Comparison of ENCODE assay signal across 6 cellular contexts in the genomic region with DNA sequence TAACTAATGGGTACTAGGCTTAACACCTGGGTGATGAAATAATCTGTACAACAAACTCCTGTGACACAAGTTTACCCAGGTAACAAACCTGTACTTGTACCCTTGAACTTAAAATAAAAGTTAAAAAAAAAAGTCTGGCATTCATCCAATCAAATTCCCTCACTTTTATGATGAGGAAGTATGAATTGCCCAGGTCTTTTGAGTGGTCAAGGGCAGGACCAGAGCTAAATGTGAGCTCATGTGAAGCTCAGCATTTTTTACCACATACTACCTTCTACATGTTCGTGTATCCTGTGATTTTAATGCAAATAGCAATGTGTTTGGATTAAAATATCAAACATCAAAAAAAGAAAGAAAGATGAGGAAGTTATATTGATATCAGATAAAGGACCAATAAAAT.
DNase-seq lines count a peak whose midpoint lies in the region; ATAC-seq, FAIRE-seq and TF ChIP-seq lines count a peak whose summit lies in the region.
"Not testable (repeated sequence)": the region's sequence is repeated elsewhere in the genome, so short reads cannot be mapped to it uniquely, and the experiment has no call there.

No MANE protein-coding gene starts in this region.

- H3K4me1 ChIP-seq in astrocyte (ENCODE audit: insufficient read depth, low read length); kidney (ENCODE audit: control insufficient read depth in 1 of 2, insufficient read depth in 1 of 2, low read depth in 1 of 2, low read length in 2 of 2); mucosa of descending colon (ENCODE audit: low read depth); small intestine (ENCODE audit: control insufficient read depth in 2 of 2, insufficient read depth in 1 of 2, low read depth in 1 of 2, low read length in 1 of 2): not testable (repeated sequence)

- not testable (repeated sequence) for H3K4me3 Mint-ChIP-seq in astrocyte (ENCODE audit: unreplicated experiment)

- not testable (repeated sequence) for H3K27ac Mint-ChIP-seq in astrocyte (ENCODE audit: unreplicated experiment)

- H4K20me1 ChIP-seq in astrocyte (ENCODE audit: insufficient read depth, low read length): not testable (repeated sequence)

- H3K4me1 Mint-ChIP-seq in astrocyte (ENCODE audit: low read depth, unreplicated experiment): not testable (repeated sequence)

- not testable (repeated sequence) for H3K9ac ChIP-seq in astrocyte (ENCODE audit: low read length); kidney (ENCODE audit: low read length in 2 of 2)

- H3K27ac ChIP-seq in astrocyte (ENCODE audit: low read depth, low read length); kidney (ENCODE audit: low read depth in 2 of 2, low read length in 2 of 2); small intestine (ENCODE audit: low read depth in 1 of 2, low read length in 1 of 2): not testable (repeated sequence)

- H2AFZ ChIP-seq in astrocyte (ENCODE audit: low read depth, low read length): not testable (repeated sequence)

- not testable (repeated sequence) for H3K36me3 ChIP-seq in astrocyte (ENCODE audit: insufficient read depth, low read length); kidney (ENCODE audit: control insufficient read depth in 1 of 2, insufficient read depth in 2 of 2, low read length in 2 of 2); mucosa of descending colon (ENCODE audit: low read depth); small intestine (ENCODE audit: control insufficient read depth in 2 of 2, insufficient read depth in 2 of 2, low read length in 2 of 2)

- not testable (repeated sequence) for H3K36me3 Mint-ChIP-seq in astrocyte (ENCODE audit: low read depth, unreplicated experiment)

- not testable (repeated sequence) for H3K4me3 ChIP-seq in astrocyte (ENCODE audit: insufficient read depth, low read depth, low read length); kidney (ENCODE audit: low read length in 2 of 2); mucosa of descending colon; small intestine (ENCODE audit: low read depth in 1 of 2, low read length in 2 of 2)

- not testable (repeated sequence) for DNase-seq in astrocyte (ENCODE audit: low read depth); kidney; left colon; mucosa of descending colon
- peak; percentile 13 for DNase-seq in small intestine

- intact Hi-C loops in kidney (cut with DNase I); left colon (cut with DNase I, micrococcal nuclease); mucosa of descending colon (cut with DNase I, micrococcal nuclease): not testable (repeated sequence)

- H3K9me3 Mint-ChIP-seq in astrocyte (ENCODE audit: unreplicated experiment): not testable (repeated sequence)

- not testable (repeated sequence) for H3K27me3 Mint-ChIP-seq in astrocyte (ENCODE audit: low read depth, unreplicated experiment)

- TF ChIP-seq CTCF in astrocyte (IDR thresholded peaks at IDR 0.05; ENCODE audit: insufficient read depth, low read depth, low read length); kidney (IDR thresholded peaks at IDR 0.05; ENCODE audit: borderline replicate concordance, extremely low read depth, insufficient read depth); mucosa of descending colon (IDR thresholded peaks at IDR 0.05): not testable (repeated sequence)

- H3K27me3 ChIP-seq in astrocyte (ENCODE audit: insufficient read depth, low read length); small intestine (ENCODE audit: control insufficient read depth in 2 of 2, insufficient read depth in 2 of 2, low read length in 2 of 2): not testable (repeated sequence)

- H3K4me2 ChIP-seq in astrocyte (ENCODE audit: low read length): not testable (repeated sequence)

- not testable (repeated sequence) for H3K9me3 ChIP-seq in astrocyte (ENCODE audit: insufficient read depth, low read depth, low read length); kidney (ENCODE audit: control insufficient read depth in 1 of 2, low read length in 2 of 2); mucosa of descending colon; small intestine (ENCODE audit: control insufficient read depth, low read depth)

- FAIRE-seq in astrocyte (lab: Jason Lieb, UNC) (peak; percentile 39), colon (lab: Jason Lieb, UNC) (peak; percentile 92), kidney (lab: Jason Lieb, UNC) (peak; percentile 19)
- not testable (repeated sequence) for FAIRE-seq in small intestine (lab: Jason Lieb, UNC)

- 21 to 52% (median 34%) methylated on average over 1 of the region's 1 CpG for WGBS in small intestine, 3 donors

- ATAC-seq in left colon (peak; percentile 78), mucosa of descending colon (peak; percentile 60)

- H3K79me2 ChIP-seq in astrocyte (ENCODE audit: insufficient read depth, low read length): not testable (repeated sequence)
